1 cellular context compared by ENCODE assay signal in the genomic region with DNA sequence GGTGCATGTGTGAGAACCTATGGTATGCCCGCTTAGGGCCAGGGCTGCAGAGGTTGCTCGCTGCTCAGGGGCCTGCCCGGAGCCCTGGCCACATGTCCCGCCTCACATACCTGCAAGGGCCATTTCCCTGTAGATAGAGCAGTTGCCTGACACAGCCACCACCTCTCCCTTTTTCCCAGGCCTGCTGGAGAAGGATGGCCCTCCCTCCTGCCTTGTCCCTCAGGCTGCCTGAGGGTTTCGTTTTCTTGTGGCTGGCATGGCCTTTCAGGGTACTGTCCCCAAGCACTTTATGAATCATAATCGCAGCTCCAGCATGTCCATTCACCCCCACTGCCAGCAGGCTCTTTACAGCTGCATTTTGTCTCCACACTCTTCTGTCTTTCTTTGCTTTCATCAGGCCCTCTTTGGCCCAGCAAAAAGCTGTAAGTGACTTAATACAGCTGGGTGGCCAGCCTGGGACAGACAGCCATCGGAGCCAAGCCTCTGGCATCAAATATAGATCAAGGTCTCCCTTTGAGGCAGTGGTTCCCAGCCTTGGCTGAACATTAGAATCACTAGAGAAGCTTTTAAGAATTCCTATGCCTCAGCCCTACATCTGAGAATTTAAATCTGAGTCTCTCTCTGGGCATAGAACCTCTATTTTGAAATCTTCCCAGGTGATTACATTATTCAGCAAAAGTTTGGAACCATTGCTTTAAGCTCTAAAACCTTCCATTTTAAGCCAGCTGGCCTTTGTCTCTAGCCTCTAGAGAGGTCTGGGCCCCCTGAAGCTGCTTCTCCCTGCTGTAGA.
TF ChIP-seq lines count a peak whose summit lies in the region.

No MANE protein-coding gene starts in this region.

TF ChIP-seq in GM23338, 12 proteins besides CTCF, POLR2A, EP300 and RAD21 (continued from another document):
- TF ChIP-seq REST (IDR thresholded peaks at IDR 0.05; ENCODE audit: unreplicated experiment) (no peak), POLR2AphosphoS5 (IDR thresholded peaks at IDR 0.05; ENCODE audit: low read depth) (no peak), JUNB (IDR thresholded peaks at IDR 0.05; ENCODE audit: unreplicated experiment) (no peak), CREB1 (CRISPR knock-in tag; IDR thresholded peaks at IDR 0.05; ENCODE audit: low read depth) (no peak), EZH2phosphoT487 (IDR thresholded peaks at IDR 0.05; ENCODE audit: unreplicated experiment) (no peak), NANOG (IDR thresholded peaks at IDR 0.05; ENCODE audit: borderline replicate concordance) (no peak)
- TF ChIP-seq, protein P1, sequence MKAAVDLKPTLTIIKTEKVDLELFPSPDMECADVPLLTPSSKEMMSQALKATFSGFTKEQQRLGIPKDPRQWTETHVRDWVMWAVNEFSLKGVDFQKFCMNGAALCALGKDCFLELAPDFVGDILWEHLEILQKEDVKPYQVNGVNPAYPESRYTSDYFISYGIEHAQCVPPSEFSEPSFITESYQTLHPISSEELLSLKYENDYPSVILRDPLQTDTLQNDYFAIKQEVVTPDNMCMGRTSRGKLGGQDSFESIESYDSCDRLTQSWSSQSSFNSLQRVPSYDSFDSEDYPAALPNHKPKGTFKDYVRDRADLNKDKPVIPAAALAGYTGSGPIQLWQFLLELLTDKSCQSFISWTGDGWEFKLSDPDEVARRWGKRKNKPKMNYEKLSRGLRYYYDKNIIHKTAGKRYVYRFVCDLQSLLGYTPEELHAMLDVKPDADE (IDR thresholded peaks at IDR 0.05): no peak
- TF ChIP-seq, protein P2, sequence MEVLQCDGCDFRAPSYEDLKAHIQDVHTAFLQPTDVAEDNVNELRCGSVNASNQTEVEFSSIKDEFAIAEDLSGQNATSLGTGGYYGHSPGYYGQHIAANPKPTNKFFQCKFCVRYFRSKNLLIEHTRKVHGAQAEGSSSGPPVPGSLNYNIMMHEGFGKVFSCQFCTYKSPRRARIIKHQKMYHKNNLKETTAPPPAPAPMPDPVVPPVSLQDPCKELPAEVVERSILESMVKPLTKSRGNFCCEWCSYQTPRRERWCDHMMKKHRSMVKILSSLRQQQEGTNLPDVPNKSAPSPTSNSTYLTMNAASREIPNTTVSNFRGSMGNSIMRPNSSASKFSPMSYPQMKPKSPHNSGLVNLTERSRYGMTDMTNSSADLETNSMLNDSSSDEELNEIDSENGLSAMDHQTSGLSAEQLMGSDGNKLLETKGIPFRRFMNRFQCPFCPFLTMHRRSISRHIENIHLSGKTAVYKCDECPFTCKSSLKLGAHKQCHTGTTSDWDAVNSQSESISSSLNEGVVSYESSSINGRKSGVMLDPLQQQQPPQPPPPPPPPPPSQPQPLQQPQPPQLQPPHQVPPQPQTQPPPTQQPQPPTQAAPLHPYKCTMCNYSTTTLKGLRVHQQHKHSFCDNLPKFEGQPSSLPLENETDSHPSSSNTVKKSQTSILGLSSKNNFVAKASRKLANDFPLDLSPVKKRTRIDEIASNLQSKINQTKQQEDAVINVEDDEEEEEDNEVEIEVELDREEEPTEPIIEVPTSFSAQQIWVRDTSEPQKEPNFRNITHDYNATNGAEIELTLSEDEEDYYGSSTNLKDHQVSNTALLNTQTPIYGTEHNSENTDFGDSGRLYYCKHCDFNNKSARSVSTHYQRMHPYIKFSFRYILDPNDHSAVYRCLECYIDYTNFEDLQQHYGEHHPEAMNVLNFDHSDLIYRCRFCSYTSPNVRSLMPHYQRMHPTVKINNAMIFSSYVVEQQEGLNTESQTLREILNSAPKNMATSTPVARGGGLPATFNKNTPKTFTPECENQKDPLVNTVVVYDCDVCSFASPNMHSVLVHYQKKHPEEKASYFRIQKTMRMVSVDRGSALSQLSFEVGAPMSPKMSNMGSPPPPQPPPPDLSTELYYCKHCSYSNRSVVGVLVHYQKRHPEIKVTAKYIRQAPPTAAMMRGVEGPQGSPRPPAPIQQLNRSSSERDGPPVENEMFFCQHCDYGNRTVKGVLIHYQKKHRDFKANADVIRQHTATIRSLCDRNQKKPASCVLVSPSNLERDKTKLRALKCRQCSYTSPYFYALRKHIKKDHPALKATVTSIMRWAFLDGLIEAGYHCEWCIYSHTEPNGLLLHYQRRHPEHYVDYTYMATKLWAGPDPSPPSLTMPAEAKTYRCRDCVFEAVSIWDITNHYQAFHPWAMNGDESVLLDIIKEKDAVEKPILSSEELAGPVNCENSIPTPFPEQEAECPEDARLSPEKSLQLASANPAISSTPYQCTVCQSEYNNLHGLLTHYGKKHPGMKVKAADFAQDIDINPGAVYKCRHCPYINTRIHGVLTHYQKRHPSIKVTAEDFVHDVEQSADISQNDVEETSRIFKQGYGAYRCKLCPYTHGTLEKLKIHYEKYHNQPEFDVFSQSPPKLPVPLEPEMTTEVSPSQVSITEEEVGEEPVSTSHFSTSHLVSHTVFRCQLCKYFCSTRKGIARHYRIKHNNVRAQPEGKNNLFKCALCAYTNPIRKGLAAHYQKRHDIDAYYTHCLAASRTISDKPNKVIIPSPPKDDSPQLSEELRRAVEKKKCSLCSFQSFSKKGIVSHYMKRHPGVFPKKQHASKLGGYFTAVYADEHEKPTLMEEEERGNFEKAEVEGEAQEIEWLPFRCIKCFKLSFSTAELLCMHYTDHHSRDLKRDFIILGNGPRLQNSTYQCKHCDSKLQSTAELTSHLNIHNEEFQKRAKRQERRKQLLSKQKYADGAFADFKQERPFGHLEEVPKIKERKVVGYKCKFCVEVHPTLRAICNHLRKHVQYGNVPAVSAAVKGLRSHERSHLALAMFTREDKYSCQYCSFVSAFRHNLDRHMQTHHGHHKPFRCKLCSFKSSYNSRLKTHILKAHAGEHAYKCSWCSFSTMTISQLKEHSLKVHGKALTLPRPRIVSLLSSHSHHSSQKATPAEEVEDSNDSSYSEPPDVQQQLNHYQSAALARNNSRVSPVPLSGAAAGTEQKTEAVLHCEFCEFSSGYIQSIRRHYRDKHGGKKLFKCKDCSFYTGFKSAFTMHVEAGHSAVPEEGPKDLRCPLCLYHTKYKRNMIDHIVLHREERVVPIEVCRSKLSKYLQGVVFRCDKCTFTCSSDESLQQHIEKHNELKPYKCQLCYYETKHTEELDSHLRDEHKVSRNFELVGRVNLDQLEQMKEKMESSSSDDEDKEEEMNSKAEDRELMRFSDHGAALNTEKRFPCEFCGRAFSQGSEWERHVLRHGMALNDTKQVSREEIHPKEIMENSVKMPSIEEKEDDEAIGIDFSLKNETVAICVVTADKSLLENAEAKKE (CRISPR knock-in tag; IDR thresholded peaks at IDR 0.05): no peak
